Comparison of ENCODE assay signal across 14 cellular contexts in genomic region chr3:194854290-194855024, GRCh38.
"Had no signal": no experiment of that assay in that cellular context is flagged by ENCODE, and none has a peak within 500 bp of the region (broad histone marks: within the 10 kb centered on the region; RNA-seq: fewer than 3 reads in every experiment).

No MANE protein-coding gene starts in this region.

- H3K27me3 Mint-ChIP-seq: activated naive CD4-positive, alpha-beta T cell treated with anti-CD3 and anti-CD28 coated beads, Interleukin-2, amount 50 U/mL, for 24 hours had no signal

- H3K27ac Mint-ChIP-seq: activated naive CD4-positive, alpha-beta T cell treated with anti-CD3 and anti-CD28 coated beads, Interleukin-2, amount 50 U/mL, for 24 hours; nephron progenitor cell had no signal

- FAIRE-seq: frontal cortex had no signal

- H3K4me3 Mint-ChIP-seq: activated naive CD4-positive, alpha-beta T cell treated with anti-CD3 and anti-CD28 coated beads, Interleukin-2, amount 50 U/mL, for 24 hours; brain; nephron progenitor cell had no signal

- H3K4me1 Mint-ChIP-seq: activated naive CD4-positive, alpha-beta T cell treated with anti-CD3 and anti-CD28 coated beads, Interleukin-2, amount 50 U/mL, for 24 hours had no signal

- H3K36me3 ChIP-seq: esophagus squamous epithelium, stomach, thoracic aorta had no signal

- H3K4me3 ChIP-seq: dorsolateral prefrontal cortex, esophagus squamous epithelium, stomach, thoracic aorta had no signal

- H3K27me3 ChIP-seq: dorsolateral prefrontal cortex, esophagus squamous epithelium, stomach had no signal

- H3K9me3 ChIP-seq: esophagus squamous epithelium, stomach, thoracic aorta had no signal

- DNase-seq: activated effector memory CD4-positive, alpha-beta T cell treated with Interleukin-2 at 50 U/mL for 16 hours; activated T-cell treated with anti-CD3 and anti-CD28 coated beads, Interleukin-2, amount 50 U/mL, for 1 hour; amygdala; dorsolateral prefrontal cortex; esophagus squamous epithelium; hypothalamus; kidney glomerular epithelial cell; mammary epithelial cell; nephron progenitor cell; stomach had no signal

- H3K9me3 Mint-ChIP-seq: activated naive CD4-positive, alpha-beta T cell treated with anti-CD3 and anti-CD28 coated beads, Interleukin-2, amount 50 U/mL, for 24 hours; brain had no signal

- H3K27ac ChIP-seq: dorsolateral prefrontal cortex, stomach, thoracic aorta had no signal

- H3K36me3 Mint-ChIP-seq: activated naive CD4-positive, alpha-beta T cell treated with anti-CD3 and anti-CD28 coated beads, Interleukin-2, amount 50 U/mL, for 24 hours; brain had no signal
